8 cellular contexts compared by ENCODE assay signal in genomic region chr3:172675371-172676193, GRCh38. TPM values are rescaled to one million over a fixed set of nuclear protein-coding genes. Genes with fewer than 3 reads are reported as not detected.
DNase-seq lines count a peak whose midpoint lies in the region; ATAC-seq and TF ChIP-seq lines count a peak whose summit lies in the region.

No MANE protein-coding gene starts in this region.

- H3K27ac ChIP-seq in epithelial cell of prostate = peak overlapping the region; percentile 70
- peak overlapping the region; percentile 73 for H3K27ac ChIP-seq in osteoblast (ENCODE audit: low read depth, low read length)

- TF ChIP-seq RAD21 in Ishikawa (IDR thresholded peaks at IDR 0.05; ENCODE audit: low read depth) = peak; percentile 61

- H3K27me3 ChIP-seq in osteoblast (ENCODE audit: insufficient read depth, low read length) = no peaks in the 10 kb centered on the region

- H4K20me1 ChIP-seq in osteoblast (ENCODE audit: insufficient read depth, low read length) = peaks cover 5% of the 10 kb centered on the region

- H3K9me3 ChIP-seq in osteoblast (ENCODE audit: low read depth, low read length) = no peaks in the 10 kb centered on the region

- TF ChIP-seq CTCF in osteoblast (IDR thresholded peaks at IDR 0.05; ENCODE audit: extremely low read depth, low read depth, low read length) = peak; percentile 77

- H3K4me2 ChIP-seq in osteoblast (ENCODE audit: insufficient read depth, low read length) = no peak overlapping the region

- no peaks in the 10 kb centered on the region for H3K36me3 ChIP-seq in osteoblast (ENCODE audit: insufficient read depth, low read length)

- H3K79me2 ChIP-seq in osteoblast (ENCODE audit: insufficient read depth, low read length) = peaks cover 88% of the 10 kb centered on the region

- no peak overlapping the region for H2AFZ ChIP-seq in osteoblast (ENCODE audit: low read length)

- ATAC-seq in GM18519 (IDR thresholded peaks at IDR 0.05; ENCODE audit: low FRiP score, unreplicated experiment) (no peak), GM18511 (IDR thresholded peaks at IDR 0.05; ENCODE audit: unreplicated experiment) (no peak)

- H3K4me3 ChIP-seq in osteoblast (ENCODE audit: insufficient read depth, low read length) = no peak overlapping the region

- peaks cover 41% of the 10 kb centered on the region for H3K4me1 ChIP-seq in osteoblast (ENCODE audit: insufficient read depth, low read length)

- peak; percentile 76 for DNase-seq in ELR (ENCODE audit: low read depth)
- peak; percentile 78 for DNase-seq in RPMI8226
- no peak for DNase-seq in epithelial cell of prostate (ENCODE audit: low read depth, low spot score)
- DNase-seq in osteoblast (ENCODE audit: insufficient read length, low spot score, missing footprints) = no peak
- DNase-seq in anterior cingulate cortex (lab: John Stamatoyannopoulos, UW) = no peak

- TF ChIP-seq EP300 in Ishikawa (IDR thresholded peaks at IDR 0.05; ENCODE audit: borderline replicate concordance) = no peak

TF ChIP-seq in Ishikawa, 13 proteins besides CTCF, POLR2A, EP300 and RAD21:
- TF ChIP-seq ZBTB7A (IDR thresholded peaks at IDR 0.05; ENCODE audit: low read depth) (no peak), NFIC (IDR thresholded peaks at IDR 0.05) (no peak), CREB1 (IDR thresholded peaks at IDR 0.05; ENCODE audit: low read depth) (no peak), FOXM1 (IDR thresholded peaks at IDR 0.05; ENCODE audit: borderline replicate concordance, low read depth) (no peak), YY1 (IDR thresholded peaks at IDR 0.05; ENCODE audit: low read depth) (no peak), TEAD4 (IDR thresholded peaks at IDR 0.05) (0 out of 2 replicates have a peak, but pooled peaks have one; percentile 26), REST (IDR thresholded peaks at IDR 0.05; ENCODE audit: low read depth) (no peak)

RNA-seq across cellular contexts. Expression of gene NCEH1, which starts 35.3 kb away (rescaled TPM):
- total RNA-seq in osteoblast = 9.7 and 10.9 TPM in 2 replicates

Comparison
In these comparisons a context has a peak if more than half of its experiments do, and no peak if none do; other contexts are left out.
1. DNase-seq: peak in ELR (single experiment) and RPMI8226 (single experiment); none in epithelial cell of prostate (single experiment), osteoblast (single experiment) and anterior cingulate cortex (0 of 58).